ENCODE assay signal across 8 cellular contexts in genomic region chr17:36485805-36486203, GRCh38. TPM values are rescaled to one million over a fixed set of nuclear protein-coding genes. Genes with fewer than 3 reads are reported as not detected.
DNase-seq lines count a peak whose midpoint lies in the region; ATAC-seq and TF ChIP-seq lines count a peak whose summit lies in the region.

No MANE protein-coding gene starts in this region.

- peaks cover 6% of the 10 kb centered on the region for H3K27me3 ChIP-seq in HAP-1 (ENCODE audit: low read depth)
- no peaks in the 10 kb centered on the region for H3K27me3 ChIP-seq in ascending aorta

- intact Hi-C loops in ascending aorta (cut with DNase I) = loop anchor here (1.0 to 10.0 kb wide), 5 partner anchors 49 to 1524 kb away; partner anchors contain the start of genes AATF, CCT6B, MRM1 and MYO19

- no peaks in the 10 kb centered on the region for H3K9me3 ChIP-seq in HAP-1
- no peaks in the 10 kb centered on the region for H3K9me3 ChIP-seq in ascending aorta

- in situ Hi-C loops in HAP-1 (cut with MboI; ENCODE audit: low sequenced_read_pairs) = loop anchor here (10.0 to 25.0 kb wide), 2 partner anchors 299 to 511 kb away; partner anchors contain the start of genes CCL3L1, CCL3L3 and TBC1D3B

- H3K27ac ChIP-seq in ascending aorta = peak overlapping the region; percentile 68 to 71

- DNase-seq in AG09309 (ENCODE audit: low read depth) (no peak), HAP-1 (ENCODE audit: low spot score in 2 of 2) (no peak), ascending aorta (ENCODE audit: low spot score in 2 of 2) (no peak), memory B cell (ENCODE audit: low spot score in 2 of 2) (no peak), NCI-H1092 (lab: John Stamatoyannopoulos, UW) (no peak), islet precursor cell (no peak), HPDE6-E6E7 (ENCODE audit: extremely low spot score) (no peak)

- H3K27ac Mint-ChIP-seq in memory B cell = peak overlapping the region; percentile 96

- peaks cover 19% of the 10 kb centered on the region for H3K4me1 Mint-ChIP-seq in memory B cell

- H3K4me3 ChIP-seq in AG09309 (ENCODE audit: control insufficient read depth, low read depth, low read length) (peak overlapping the region; percentile 89), HAP-1 (peak overlapping the region; percentile 66), ascending aorta (peak overlapping the region; percentile 80 to 99)

- no peaks in the 10 kb centered on the region; the same call in 1 of the 2 replicates for H3K36me3 ChIP-seq in HAP-1 (replicated peaks)
- no peaks in the 10 kb centered on the region for H3K36me3 ChIP-seq in ascending aorta

- H3K4me1 ChIP-seq in HAP-1 (peaks cover 6% of the 10 kb centered on the region), ascending aorta (peaks cover 5 to 24% of the 10 kb centered on the region in 2 donors)

- ATAC-seq in memory B cell (ENCODE audit: low read depth) = no peak
- ATAC-seq in HG03025 (IDR thresholded peaks at IDR 0.05; ENCODE audit: low FRiP score, unreplicated experiment) = no peak

- TF ChIP-seq CTCF in AG09309 (IDR thresholded peaks at IDR 0.05; ENCODE audit: control insufficient read depth, insufficient read depth, low read depth, low read length, missing control alignments) (no peak), ascending aorta (IDR thresholded peaks at IDR 0.05) (no peak)

- peaks cover 10% of the 10 kb centered on the region for H3K27me3 Mint-ChIP-seq in memory B cell

- peaks cover 10% of the 10 kb centered on the region for H3K36me3 Mint-ChIP-seq in memory B cell

- H3K4me3 Mint-ChIP-seq in memory B cell = peak overlapping the region; percentile 99

- H3K9me3 Mint-ChIP-seq in memory B cell = no peaks in the 10 kb centered on the region

RNA-seq across cellular contexts. Expression of gene ZNHIT3, which starts 0.7 kb away (rescaled TPM):
- 49.4 TPM for total RNA-seq in ascending aorta

RNA-seq across cellular contexts. Expression of gene MYO19, which starts 48.9 kb away (rescaled TPM):
- total RNA-seq in ascending aorta = 40.7 TPM

RNA-seq across cellular contexts. Expression of gene PIGW, which starts 49.0 kb away (rescaled TPM):
- 6.0 TPM for total RNA-seq in ascending aorta

RNA-seq across cellular contexts. Expression of gene GGNBP2, which starts 58.9 kb away (rescaled TPM):
- 26.5 TPM for total RNA-seq in ascending aorta
